22 cellular contexts compared by ENCODE assay signal in genomic region chr4:41820473-41820872, GRCh38.
DNase-seq lines count a peak whose midpoint lies in the region; ATAC-seq and TF ChIP-seq lines count a peak whose summit lies in the region.
"Had no signal": no experiment of that assay in that cellular context is flagged by ENCODE, and none has a peak within 500 bp of the region (broad histone marks: within the 10 kb centered on the region; RNA-seq: fewer than 3 reads in every experiment).

No MANE protein-coding gene starts in this region.

- peaks cover 4% of the 10 kb centered on the region for H3K27me3 Mint-ChIP-seq in activated naive CD4-positive, alpha-beta T cell treated with anti-CD3 and anti-CD28 coated beads, Interleukin-2, amount 10 ng/mL, durations not matched to agents 7 days and 5 days

- no peak overlapping the region for H2AFZ ChIP-seq in OCI-LY3 (ENCODE audit: low read depth, low read length)

- 0 out of 2 replicates have a peak overlapping the region, but pooled peaks have one; percentile 0 for H3K27ac ChIP-seq in OCI-LY3 (ENCODE audit: low read length)
- H3K27ac ChIP-seq: 22Rv1, A549, BLaER1 had no signal

- no peak overlapping the region for H3K9ac ChIP-seq in OCI-LY3 (ENCODE audit: low read length)
- H3K9ac ChIP-seq: BLaER1 had no signal

- H3K9me3 ChIP-seq in OCI-LY3 (ENCODE audit: insufficient read depth, low read length), result no peaks in the 10 kb centered on the region
- H3K9me3 ChIP-seq: A549, BLaER1 had no signal

- CTCF ChIA-PET in activated naive CD4-positive, alpha-beta T cell treated with anti-CD3 and anti-CD28 coated beads, Interleukin-2, amount 10 ng/mL, durations not matched to agents 7 days and 5 days (lab: Charles Lee), result no interaction called here

- no peaks in the 10 kb centered on the region for H4K20me1 ChIP-seq in OCI-LY3 (ENCODE audit: insufficient read depth, low read length)
- H4K20me1 ChIP-seq: BLaER1 had no signal

- DNase-seq in GM12865 (ENCODE audit: low read depth), result peak; percentile 16
- DNase-seq in activated naive CD4-positive, alpha-beta T cell treated with anti-CD3 and anti-CD28 coated beads, Interleukin-2, amount 10 ng/mL, durations not matched to agents 7 days and 5 days, result no peak
- no peak for DNase-seq in AG08396 (ENCODE audit: low spot score)
- DNase-seq: CD4-positive, alpha-beta memory T cell; DMS153; DMS79; GDM1; GOT3; H7; Kasumi-1; KBM-7 had no signal

- H3K9me3 Mint-ChIP-seq in activated naive CD4-positive, alpha-beta T cell treated with anti-CD3 and anti-CD28 coated beads, Interleukin-2, amount 10 ng/mL, durations not matched to agents 7 days and 5 days, result no peaks in the 10 kb centered on the region
- H3K9me3 Mint-ChIP-seq: CD4-positive, alpha-beta memory T cell had no signal

- no peaks in the 10 kb centered on the region for H3K4me1 Mint-ChIP-seq in activated naive CD4-positive, alpha-beta T cell treated with anti-CD3 and anti-CD28 coated beads, Interleukin-2, amount 10 ng/mL, durations not matched to agents 7 days and 5 days
- H3K4me1 Mint-ChIP-seq: CD14-positive monocyte; CD4-positive, alpha-beta memory T cell; IgD-negative memory B cell had no signal

- no peak overlapping the region for H3K4me3 ChIP-seq in GM12865 (ENCODE audit: low read depth, low read length)
- peak overlapping the region; percentile 14 for H3K4me3 ChIP-seq in OCI-LY3 (ENCODE audit: low read length)
- H3K4me3 ChIP-seq: A549, BLaER1 had no signal

- H3K4me3 Mint-ChIP-seq in activated naive CD4-positive, alpha-beta T cell treated with anti-CD3 and anti-CD28 coated beads, Interleukin-2, amount 10 ng/mL, durations not matched to agents 7 days and 5 days, result no peak overlapping the region
- H3K4me3 Mint-ChIP-seq: CD14-positive monocyte; CD4-positive, alpha-beta memory T cell; IgD-negative memory B cell had no signal

- ATAC-seq in GM21390 (IDR thresholded peaks at IDR 0.05; ENCODE audit: unreplicated experiment) (peak; percentile 48), HG03354 (IDR thresholded peaks at IDR 0.05; ENCODE audit: poor library complexity, severe bottlenecking, unreplicated experiment) (peak; percentile 55), HG02981 (IDR thresholded peaks at IDR 0.05; ENCODE audit: unreplicated experiment) (no peak)
- ATAC-seq: A549, HCT116, HepG2 had no signal

- peak overlapping the region; percentile 47 for H3K4me2 ChIP-seq in OCI-LY3 (ENCODE audit: low read length)
- H3K4me2 ChIP-seq: A549, BLaER1 had no signal

- H3K4me1 ChIP-seq in OCI-LY3 (ENCODE audit: low read length), result peaks cover 21% of the 10 kb centered on the region
- H3K4me1 ChIP-seq: A549 had no signal

- H3K27me3 ChIP-seq in OCI-LY3 (ENCODE audit: low read depth, low read length), result peaks cover 17% of the 10 kb centered on the region; the same call in 1 of the 2 replicates
- H3K27me3 ChIP-seq: BLaER1 had no signal

- no peaks in the 10 kb centered on the region for H3K36me3 Mint-ChIP-seq in activated naive CD4-positive, alpha-beta T cell treated with anti-CD3 and anti-CD28 coated beads, Interleukin-2, amount 10 ng/mL, durations not matched to agents 7 days and 5 days
- H3K36me3 Mint-ChIP-seq: CD14-positive monocyte; CD4-positive, alpha-beta memory T cell; IgD-negative memory B cell had no signal

- no peak for TF ChIP-seq CTCF in GM12865 (IDR thresholded peaks at IDR 0.05; ENCODE audit: insufficient read depth, low read depth, low read length, missing control alignments)
- no peak for TF ChIP-seq CTCF in OCI-LY3 (IDR thresholded peaks at IDR 0.05; ENCODE audit: low read depth, low read length)

- H3K27ac Mint-ChIP-seq in activated naive CD4-positive, alpha-beta T cell treated with anti-CD3 and anti-CD28 coated beads, Interleukin-2, amount 10 ng/mL, durations not matched to agents 7 days and 5 days, result no peak overlapping the region
- H3K27ac Mint-ChIP-seq: CD14-positive monocyte; CD4-positive, alpha-beta memory T cell; IgD-negative memory B cell had no signal

- no peaks in the 10 kb centered on the region for H3K36me3 ChIP-seq in OCI-LY3 (replicated peaks; ENCODE audit: low read depth, low read length)
- H3K36me3 ChIP-seq: BLaER1 had no signal

- no peaks in the 10 kb centered on the region for H3K79me2 ChIP-seq in OCI-LY3 (ENCODE audit: low read length)
